26 cellular contexts compared by ENCODE assay signal in the genomic region with DNA sequence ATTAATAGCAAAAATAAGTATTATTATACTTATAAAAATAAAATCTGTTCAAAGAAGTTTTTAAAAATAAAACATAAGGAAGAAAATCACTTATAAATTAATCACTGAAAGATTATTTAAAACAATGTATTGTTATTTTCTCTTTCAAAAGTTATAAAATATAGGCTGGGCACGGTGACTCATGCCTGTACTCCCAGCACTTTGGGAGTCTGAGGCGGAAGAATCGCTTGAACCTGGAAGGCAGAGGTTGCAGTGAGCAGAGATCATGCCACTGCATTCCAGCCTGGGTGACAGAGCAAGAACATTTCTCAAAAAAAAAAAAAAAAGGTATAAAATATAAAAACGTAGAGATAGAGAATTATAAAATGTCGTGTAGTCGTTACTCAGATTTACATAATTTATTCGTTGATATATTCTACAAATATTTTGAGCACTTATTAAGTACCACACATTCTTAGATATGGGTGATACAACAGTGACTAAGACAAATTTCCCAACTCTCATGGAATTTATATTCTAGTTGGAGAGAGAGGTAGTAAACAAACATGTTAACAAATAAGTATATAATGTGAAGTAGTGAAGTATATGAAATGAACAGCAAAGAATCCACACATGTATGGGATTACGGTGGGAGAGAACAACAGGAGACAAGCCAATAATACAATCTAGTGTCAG.
"Had no signal": no experiment of that assay in that cellular context is flagged by ENCODE, and none has a peak within 500 bp of the region (broad histone marks: within the 10 kb centered on the region; RNA-seq: fewer than 3 reads in every experiment).

No MANE protein-coding gene starts in this region.

- DNase-seq: colonic mucosa; cortex of kidney; effector CD8-positive, alpha-beta T cell; effector memory CD8-positive, alpha-beta T cell; endodermal cell; foreskin melanocyte; gastrocnemius medialis; glutamatergic neuron; head of caudate nucleus; heart right ventricle; hippocampal formation; immature natural killer cell; islet precursor cell; kidney; kidney glomerular epithelial cell; left colon; left ventricle myocardium inferior; lower lobe of right lung; mesenchymal stem cell; mucosa of descending colon; naive B cell; naive thymus-derived CD8-positive, alpha-beta T cell had no signal

- ATAC-seq: effector memory CD8-positive, alpha-beta T cell; gastrocnemius medialis; heart right ventricle; left colon; left lobe of liver; lower lobe of right lung; mucosa of descending colon; naive thymus-derived CD8-positive, alpha-beta T cell had no signal

- H3K9me3 Mint-ChIP-seq: dendritic cell treated with granulocyte-macrophage colony-stimulating factor and Interleukin-4, amounts not matched to agents 40 ng/mL and 50 ng/mL, for 4 days; endodermal cell; mesothelial cell of epicardium had no signal

- H3K4me1 ChIP-seq: colonic mucosa, gastrocnemius medialis, heart right ventricle, left ventricle myocardium inferior, lower lobe of right lung had no signal

- H3K27ac ChIP-seq: colonic mucosa, esophagus muscularis mucosa, gastrocnemius medialis, heart right ventricle, left ventricle myocardium inferior, lower lobe of right lung had no signal

- H3K9me3 ChIP-seq: colonic mucosa, esophagus muscularis mucosa, gastrocnemius medialis, heart right ventricle, left ventricle myocardium inferior, lower lobe of right lung, mucosa of descending colon had no signal

- H3K36me3 ChIP-seq: colonic mucosa, esophagus muscularis mucosa, gastrocnemius medialis, heart right ventricle, left ventricle myocardium inferior, lower lobe of right lung had no signal

- H3K27ac Mint-ChIP-seq: dendritic cell treated with granulocyte-macrophage colony-stimulating factor and Interleukin-4, amounts not matched to agents 40 ng/mL and 50 ng/mL, for 4 days; effector memory CD8-positive, alpha-beta T cell; endodermal cell; mesothelial cell of epicardium; naive B cell; naive thymus-derived CD8-positive, alpha-beta T cell had no signal

- H3K27me3 ChIP-seq: colonic mucosa, esophagus muscularis mucosa, gastrocnemius medialis, heart right ventricle had no signal

- H3K36me3 Mint-ChIP-seq: immature natural killer cell; mesothelial cell of epicardium; naive B cell; naive thymus-derived CD8-positive, alpha-beta T cell had no signal

- H3K27me3 Mint-ChIP-seq: dendritic cell treated with granulocyte-macrophage colony-stimulating factor and Interleukin-4, amounts not matched to agents 40 ng/mL and 50 ng/mL, for 4 days; effector memory CD8-positive, alpha-beta T cell; naive B cell; naive thymus-derived CD8-positive, alpha-beta T cell had no signal

- H3K4me3 ChIP-seq: colonic mucosa, esophagus muscularis mucosa, gastrocnemius medialis, heart right ventricle, left ventricle myocardium inferior, lower lobe of right lung, mucosa of descending colon had no signal

- H3K4me1 Mint-ChIP-seq: immature natural killer cell; mesothelial cell of epicardium; naive B cell; naive thymus-derived CD8-positive, alpha-beta T cell had no signal

- H3K4me3 Mint-ChIP-seq: dendritic cell treated with granulocyte-macrophage colony-stimulating factor and Interleukin-4, amounts not matched to agents 40 ng/mL and 50 ng/mL, for 4 days; effector memory CD8-positive, alpha-beta T cell; endodermal cell; immature natural killer cell; mesothelial cell of epicardium; naive B cell; naive thymus-derived CD8-positive, alpha-beta T cell had no signal
